ENCODE assay signal across 32 cellular contexts in the genomic region with DNA sequence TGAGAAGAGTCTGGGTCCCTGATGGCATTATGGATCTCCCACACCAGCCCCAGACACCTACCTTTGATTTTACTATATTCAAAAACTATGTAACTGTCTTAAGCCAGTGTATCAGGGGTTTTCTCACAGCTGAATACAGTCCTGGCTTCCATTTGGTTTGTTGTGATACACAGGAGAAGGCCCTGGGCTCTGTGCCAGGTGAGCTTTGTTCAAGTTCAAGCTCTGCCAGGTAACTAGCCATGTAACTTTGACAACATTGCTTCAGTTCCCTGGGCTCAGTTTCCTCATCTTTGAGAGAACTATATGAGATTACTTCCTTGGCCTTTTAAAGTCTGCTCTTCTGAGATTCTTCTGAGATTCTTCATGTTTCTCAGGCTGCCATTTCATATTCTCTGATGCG.
DNase-seq lines count a peak whose midpoint lies in the region; ATAC-seq and TF ChIP-seq lines count a peak whose summit lies in the region.
"Had no signal": no experiment of that assay in that cellular context is flagged by ENCODE, and none has a peak within 500 bp of the region (broad histone marks: within the 10 kb centered on the region; RNA-seq: fewer than 3 reads in every experiment).

No MANE protein-coding gene starts in this region.

- H3K27me3 ChIP-seq in body of pancreas (no peaks in the 10 kb centered on the region), osteoblast (ENCODE audit: insufficient read depth, low read length) (no peaks in the 10 kb centered on the region)
- H3K27me3 ChIP-seq: BLaER1 treated with 17β-estradiol and CSF1 and Interleukin-3, amounts not matched to agents 10 nM and 100 nM; SJCRH30; tibial artery had no signal

- intact Hi-C loops in left ventricle myocardium superior (cut with micrococcal nuclease) (no loop called here), cardiac septum (cut with DNase I) (no loop called here), body of pancreas (cut with DNase I) (no loop called here)

- H3K4me3 Mint-ChIP-seq in activated T-cell treated with anti-CD3 and anti-CD28 coated beads, Interleukin-2, amount 50 U/mL, for 72 hours, result no peak overlapping the region
- H3K4me3 Mint-ChIP-seq: activated CD4-positive, alpha-beta memory T cell treated with anti-CD3 and anti-CD28 coated beads for 36 hours; activated naive CD8-positive, alpha-beta T cell treated with anti-CD3 and anti-CD28 coated beads, Interleukin-2, amount 50 U/mL, for 24 hours; endodermal cell; H9; natural killer cell treated with Interleukin-12 subunit alpha and Interleukin-12 subunit beta and Interleukin-15 and Interleukin-18, amount 100 ng/mL, for 72 hours; stimulated activated naive CD8-positive, alpha-beta T cell treated with anti-CD3 and anti-CD28 coated beads, Interleukin-15, Interleukin-2, amounts not matched to agents 100 ng/mL and 50 ng/mL, for 24 hours had no signal

- no peaks in the 10 kb centered on the region for H3K4me1 ChIP-seq in body of pancreas
- no peaks in the 10 kb centered on the region for H3K4me1 ChIP-seq in osteoblast (ENCODE audit: insufficient read depth, low read length)
- H3K4me1 ChIP-seq: BLaER1 treated with 17β-estradiol and CSF1 and Interleukin-3, amounts not matched to agents 10 nM and 100 nM; SJCRH30; tibial artery had no signal

- no peaks in the 10 kb centered on the region for H3K79me2 ChIP-seq in osteoblast (ENCODE audit: insufficient read depth, low read length)

- DNase-seq in left ventricle myocardium superior (peak; percentile 55), cardiac septum (ENCODE audit: low spot score) (no peak), body of pancreas (peak in 3 of 4 donors; percentile 12 to 59 (median 19)), osteoblast (ENCODE audit: insufficient read length, low spot score, missing footprints) (peak; percentile 32), AML-193 (lab: John Stamatoyannopoulos, UW) (no peak)
- DNase-seq in activated T-cell treated with anti-CD3 and anti-CD28 coated beads, Interleukin-2, amount 50 U/mL, for 72 hours, result no peak
- DNase-seq: activated CD4-positive, alpha-beta memory T cell treated with anti-CD3 and anti-CD28 coated beads for 36 hours; activated CD4-positive, alpha-beta T cell treated with anti-CD3 and anti-CD28 coated beads for 1 hour; activated naive CD4-positive, alpha-beta T cell; activated naive CD8-positive, alpha-beta T cell treated with anti-CD3 and anti-CD28 coated beads, Interleukin-2, amount 50 U/mL, for 24 hours; dermis blood vessel endothelial cell; DMS79 treated with DMSO at 0.1 percent for 48 hours; endodermal cell; GDM1; H9; head of caudate nucleus; islet precursor cell; NCI-H1436; NCI-H2107; NCI-H524; retina; SJCRH30; SW 1271; tibial artery had no signal

- TF ChIP-seq POLR2A in body of pancreas (IDR thresholded peaks at IDR 0.05), result no peak

- no peaks in the 10 kb centered on the region for H3K27me3 Mint-ChIP-seq in activated T-cell treated with anti-CD3 and anti-CD28 coated beads, Interleukin-2, amount 50 U/mL, for 72 hours (ENCODE audit: low read depth)
- H3K27me3 Mint-ChIP-seq: activated CD4-positive, alpha-beta memory T cell treated with anti-CD3 and anti-CD28 coated beads for 36 hours; activated naive CD8-positive, alpha-beta T cell treated with anti-CD3 and anti-CD28 coated beads, Interleukin-2, amount 50 U/mL, for 24 hours; natural killer cell treated with Interleukin-12 subunit alpha and Interleukin-12 subunit beta and Interleukin-15 and Interleukin-18, amount 100 ng/mL, for 72 hours; stimulated activated naive CD8-positive, alpha-beta T cell treated with anti-CD3 and anti-CD28 coated beads, Interleukin-15, Interleukin-2, amounts not matched to agents 100 ng/mL and 50 ng/mL, for 24 hours had no signal

- no peak overlapping the region for H3K27ac Mint-ChIP-seq in activated T-cell treated with anti-CD3 and anti-CD28 coated beads, Interleukin-2, amount 50 U/mL, for 72 hours
- H3K27ac Mint-ChIP-seq: activated CD4-positive, alpha-beta memory T cell treated with anti-CD3 and anti-CD28 coated beads for 36 hours; activated naive CD8-positive, alpha-beta T cell treated with anti-CD3 and anti-CD28 coated beads, Interleukin-2, amount 50 U/mL, for 24 hours; endodermal cell; H9; natural killer cell treated with Interleukin-12 subunit alpha and Interleukin-12 subunit beta and Interleukin-15 and Interleukin-18, amount 100 ng/mL, for 72 hours; stimulated activated naive CD8-positive, alpha-beta T cell treated with anti-CD3 and anti-CD28 coated beads, Interleukin-15, Interleukin-2, amounts not matched to agents 100 ng/mL and 50 ng/mL, for 24 hours had no signal

- H3K36me3 ChIP-seq in body of pancreas (replicated peaks in 1 of 2; ENCODE audit: insufficient read depth in 1 of 2, low read depth in 2 of 2), result no peaks in the 10 kb centered on the region
- no peaks in the 10 kb centered on the region for H3K36me3 ChIP-seq in osteoblast (ENCODE audit: insufficient read depth, low read length)
- H3K36me3 ChIP-seq: BLaER1 treated with 17β-estradiol and CSF1 and Interleukin-3, amounts not matched to agents 10 nM and 100 nM; SJCRH30; tibial artery had no signal

- no peak overlapping the region for H2AFZ ChIP-seq in osteoblast (ENCODE audit: low read length)

- H3K4me3 ChIP-seq in body of pancreas, result no peak overlapping the region
- H3K4me3 ChIP-seq in osteoblast (ENCODE audit: insufficient read depth, low read length), result no peak overlapping the region
- H3K4me3 ChIP-seq: BLaER1 treated with 17β-estradiol and CSF1 and Interleukin-3, amounts not matched to agents 10 nM and 100 nM; lung; SJCRH30; smooth muscle cell; tibial artery had no signal

- H3K27ac ChIP-seq in body of pancreas (no peak overlapping the region), osteoblast (ENCODE audit: low read depth, low read length) (no peak overlapping the region)
- H3K27ac ChIP-seq: BLaER1 treated with 17β-estradiol and CSF1 and Interleukin-3, amounts not matched to agents 10 nM and 100 nM; HL-60; SJCRH30; tibial artery had no signal

- TF ChIP-seq CTCF in body of pancreas (IDR thresholded peaks at IDR 0.05) (no peak), osteoblast (IDR thresholded peaks at IDR 0.05; ENCODE audit: extremely low read depth, low read depth, low read length) (no peak)

- H3K9me3 Mint-ChIP-seq in activated T-cell treated with anti-CD3 and anti-CD28 coated beads, Interleukin-2, amount 50 U/mL, for 72 hours, result peaks cover 6 to 8% of the 10 kb centered on the region in 2 donors
- H3K9me3 Mint-ChIP-seq: endodermal cell; H9; stimulated activated naive CD8-positive, alpha-beta T cell treated with anti-CD3 and anti-CD28 coated beads, Interleukin-15, Interleukin-2, amounts not matched to agents 100 ng/mL and 50 ng/mL, for 24 hours had no signal

- no peak overlapping the region for H3K4me2 ChIP-seq in osteoblast (ENCODE audit: insufficient read depth, low read length)
- H3K4me2 ChIP-seq: BLaER1 treated with 17β-estradiol and CSF1 and Interleukin-3, amounts not matched to agents 10 nM and 100 nM; smooth muscle cell had no signal

- no peaks in the 10 kb centered on the region for H3K4me1 Mint-ChIP-seq in activated T-cell treated with anti-CD3 and anti-CD28 coated beads, Interleukin-2, amount 50 U/mL, for 72 hours (ENCODE audit: low read depth)
- H3K4me1 Mint-ChIP-seq: activated naive CD8-positive, alpha-beta T cell treated with anti-CD3 and anti-CD28 coated beads, Interleukin-2, amount 50 U/mL, for 24 hours; H9 had no signal

- WGBS in body of pancreas, 2 donors, result 4 to 26% methylated on average over 1 of the region's 1 CpG

- no peaks in the 10 kb centered on the region for H3K9me3 ChIP-seq in body of pancreas
- no peaks in the 10 kb centered on the region for H3K9me3 ChIP-seq in osteoblast (ENCODE audit: low read depth, low read length)
- H3K9me3 ChIP-seq: BLaER1 treated with 17β-estradiol and CSF1 and Interleukin-3, amounts not matched to agents 10 nM and 100 nM; SJCRH30; tibial artery had no signal

- no peaks in the 10 kb centered on the region for H4K20me1 ChIP-seq in osteoblast (ENCODE audit: insufficient read depth, low read length)
- H4K20me1 ChIP-seq: BLaER1 treated with 17β-estradiol and CSF1 and Interleukin-3, amounts not matched to agents 10 nM and 100 nM had no signal

- no peaks in the 10 kb centered on the region for H3K36me3 Mint-ChIP-seq in activated T-cell treated with anti-CD3 and anti-CD28 coated beads, Interleukin-2, amount 50 U/mL, for 72 hours (ENCODE audit: insufficient read depth in 2 of 2)
- H3K36me3 Mint-ChIP-seq: activated CD4-positive, alpha-beta memory T cell treated with anti-CD3 and anti-CD28 coated beads for 36 hours had no signal

- ATAC-seq in left ventricle myocardium superior, result no peak
- ATAC-seq in body of pancreas, result no peak
- ATAC-seq in activated T-cell treated with anti-CD3 and anti-CD28 coated beads, Interleukin-2, amount 50 U/mL, for 72 hours (replicated peaks in 1 of 2), result no peak
- no peak for ATAC-seq in GM21367 (IDR thresholded peaks at IDR 0.05; ENCODE audit: unreplicated experiment)
- ATAC-seq: esophagus mucosa; natural killer cell treated with Interleukin-12 subunit alpha and Interleukin-12 subunit beta and Interleukin-15 and Interleukin-18, amount 100 ng/mL, for 72 hours had no signal

Comparison
In these comparisons a context has a peak if more than half of its experiments do, and no peak if none do; other contexts are left out.
1. DNase-seq: peak in left ventricle myocardium superior (single experiment), body of pancreas (3 of 4) and osteoblast (single experiment); none in cardiac septum (single experiment), activated T-cell treated with anti-CD3 and anti-CD28 coated beads, Interleukin-2, amount 50 U/mL, for 72 hours (0 of 2) and AML-193 (0 of 2).